Comparison of ENCODE assay signal across 8 cellular contexts in genomic region chrX:54439967-54440871, GRCh38. TPM values are rescaled to one million over a fixed set of nuclear protein-coding genes. Genes with fewer than 3 reads are reported as not detected.
DNase-seq lines count a peak whose midpoint lies in the region; ATAC-seq, FAIRE-seq and TF ChIP-seq lines count a peak whose summit lies in the region.

Gene TSR2 (plus strand): TSS chrX:54440404. CDS start chrX:54440422, 18 bp downstream.

- peak; percentile 61; the same call in 1 of the 2 replicates for TF ChIP-seq POLR2A in GM12891 (IDR thresholded peaks at IDR 0.05; ENCODE audit: low read depth, low read length)

- FAIRE-seq in GM12891 (lab: Jason Lieb, UNC) = peak; percentile 90

- H3K4me1 Mint-ChIP-seq in activated naive CD8-positive, alpha-beta T cell treated with anti-CD3 and anti-CD28 coated beads, Interleukin-2, amount 50 U/mL, for 24 hours = peaks cover 23% of the 10 kb centered on the region
- peaks cover 8% of the 10 kb centered on the region for H3K4me1 Mint-ChIP-seq in type B pancreatic cell (ENCODE audit: unreplicated experiment)

- peaks cover 17% of the 10 kb centered on the region for H3K36me3 Mint-ChIP-seq in activated naive CD8-positive, alpha-beta T cell treated with anti-CD3 and anti-CD28 coated beads, Interleukin-2, amount 50 U/mL, for 24 hours (ENCODE audit: low read depth)
- H3K36me3 Mint-ChIP-seq in type B pancreatic cell = no peaks in the 10 kb centered on the region

- peak; percentile 43 for TF ChIP-seq CTCF in type B pancreatic cell (conservative IDR thresholded peaks at IDR 0.05)

- peak within 1 kb of the TSS; percentile 80 for H3K27ac Mint-ChIP-seq in activated naive CD8-positive, alpha-beta T cell treated with anti-CD3 and anti-CD28 coated beads, Interleukin-2, amount 50 U/mL, for 24 hours
- peak within 1 kb of the TSS; percentile 82 for H3K27ac Mint-ChIP-seq in type B pancreatic cell

- intact Hi-C loops in cardiac septum (cut with DNase I) = no loop called here
- intact Hi-C loops in posterior cingulate gyrus (cut with DNase I) = no loop called here

- DNase-seq in GM12891 (ENCODE audit: insufficient read length, low spot score) (peak; percentile 51), NCI-H128 (lab: John Stamatoyannopoulos, UW; ENCODE audit: unreplicated experiment) (peak; percentile 75), SW 1271 (lab: John Stamatoyannopoulos, UW) (peak; percentile 23 to 72), cardiac septum (ENCODE audit: low spot score) (peak; percentile 91), posterior cingulate gyrus (peak; percentile 76 to 97 (median 81)), type B pancreatic cell (ENCODE audit: extremely low spot score, unreplicated experiment) (peak; percentile 77)
- peak; percentile 72 for DNase-seq in activated naive CD8-positive, alpha-beta T cell treated with anti-CD3 and anti-CD28 coated beads, Interleukin-2, amount 50 U/mL, for 24 hours

- no peaks in the 10 kb centered on the region for H3K27me3 Mint-ChIP-seq in activated naive CD8-positive, alpha-beta T cell treated with anti-CD3 and anti-CD28 coated beads, Interleukin-2, amount 50 U/mL, for 24 hours
- no peaks in the 10 kb centered on the region for H3K27me3 Mint-ChIP-seq in type B pancreatic cell

- H3K4me3 Mint-ChIP-seq in activated naive CD8-positive, alpha-beta T cell treated with anti-CD3 and anti-CD28 coated beads, Interleukin-2, amount 50 U/mL, for 24 hours = peak within 1 kb of the TSS; percentile 90
- H3K4me3 Mint-ChIP-seq in type B pancreatic cell = peak within 1 kb of the TSS; percentile 93

- peak; percentile 95 for ATAC-seq in HG02763 (IDR thresholded peaks at IDR 0.05; ENCODE audit: unreplicated experiment)
- ATAC-seq in activated naive CD8-positive, alpha-beta T cell treated with anti-CD3 and anti-CD28 coated beads, Interleukin-2, amount 50 U/mL, for 24 hours = peak; percentile 94

- H3K9me3 Mint-ChIP-seq in activated naive CD8-positive, alpha-beta T cell treated with anti-CD3 and anti-CD28 coated beads, Interleukin-2, amount 50 U/mL, for 24 hours = no peaks in the 10 kb centered on the region
- no peaks in the 10 kb centered on the region for H3K9me3 Mint-ChIP-seq in type B pancreatic cell

TF ChIP-seq in GM12891, 5 proteins besides CTCF, POLR2A, EP300 and RAD21:
- TF ChIP-seq PAX5 (IDR thresholded peaks at IDR 0.05; ENCODE audit: insufficient read depth, low read length, severe bottlenecking) (no peak), TAF1 (IDR thresholded peaks at IDR 0.05; ENCODE audit: low read depth, low read length) (peak; percentile 75), SPI1 (IDR thresholded peaks at IDR 0.05; ENCODE audit: low read depth, low read length) (no peak), POLR2AphosphoS5 (IDR thresholded peaks at IDR 0.05; ENCODE audit: low read depth, low read length) (peak; percentile 61; the same call in 1 of the 2 replicates)

RNA-seq across cellular contexts. Expression of gene TSR2, which starts in this region (rescaled TPM):
- 42.8 TPM for polyA plus RNA-seq in GM12891 (2012; ENCODE audit: low read depth, missing spikeins)
- total RNA-seq in cardiac septum (37.6 TPM), type B pancreatic cell (ENCODE audit: low replicate concordance) (39.1 and 43.8 TPM in 2 replicates)

Comparison
In these comparisons a context has a peak if more than half of its experiments do, and no peak if none do; other contexts are left out.
1. Peak in every context shown above with its lines: DNase-seq and ATAC-seq.